13 cellular contexts compared by ENCODE assay signal in the genomic region with DNA sequence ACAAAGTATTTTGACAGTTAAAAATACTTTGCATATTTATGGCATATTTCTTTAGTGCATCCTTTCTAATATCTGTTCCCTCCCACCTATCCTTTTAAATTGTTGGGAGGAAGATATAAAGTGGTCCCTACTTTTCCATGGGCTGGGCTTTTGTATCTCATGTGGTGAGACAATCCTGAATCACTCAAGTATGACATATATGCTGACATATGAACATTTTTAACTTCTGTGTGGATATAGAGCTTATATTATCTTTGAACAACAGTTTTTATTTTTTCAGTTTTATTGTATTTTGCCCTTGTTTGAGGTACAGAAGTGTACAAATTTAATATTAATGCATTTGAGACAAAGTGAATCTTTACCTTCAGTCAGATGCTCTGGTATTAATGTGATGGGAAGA. TPM values are rescaled to one million over a fixed set of nuclear protein-coding genes. Genes with fewer than 3 reads are reported as not detected.
A peak's percentile ranks its signal among the peaks of the same experiment; 100 is the strongest.
DNase-seq lines count a peak whose midpoint lies in the region; ATAC-seq and TF ChIP-seq lines count a peak whose summit lies in the region.
"Had no signal": no experiment of that assay in that cellular context is flagged by ENCODE, and none has a peak within 500 bp of the region (broad histone marks: within the 10 kb centered on the region; RNA-seq: fewer than 3 reads in every experiment).

No MANE protein-coding gene starts in this region.

- H2BK120ac ChIP-seq in trophoblast cell (ENCODE audit: insufficient read depth, low read length, poor library complexity): no peak overlapping the region

- H3K4me1 ChIP-seq in smooth muscle cell (ENCODE audit: low read depth): peaks cover 27% of the 10 kb centered on the region
- no peaks in the 10 kb centered on the region for H3K4me1 ChIP-seq in trophoblast cell (ENCODE audit: control insufficient read depth in 1 of 2, insufficient read depth in 2 of 2, low read length in 2 of 2)
- no peaks in the 10 kb centered on the region for H3K4me1 ChIP-seq in right cardiac atrium (ENCODE audit: control insufficient read depth, insufficient read depth, low read length)

- H4K20me1 ChIP-seq in smooth muscle cell (ENCODE audit: low read depth): peaks cover 72% of the 10 kb centered on the region

- no peak overlapping the region for H2BK5ac ChIP-seq in trophoblast cell (ENCODE audit: low read depth, low read length, poor library complexity)

- H3K18ac ChIP-seq in trophoblast cell (ENCODE audit: low read length): no peak overlapping the region

- H3K14ac ChIP-seq in trophoblast cell (ENCODE audit: low read length): no peak overlapping the region

- H3K27ac ChIP-seq in smooth muscle cell (ENCODE audit: low read depth): no peak overlapping the region
- H3K27ac ChIP-seq in trophoblast cell (ENCODE audit: low read depth, low read length): no peak overlapping the region
- H3K27ac ChIP-seq in right cardiac atrium (ENCODE audit: low read length): no peak overlapping the region
- H3K27ac ChIP-seq: psoas muscle, suprapubic skin had no signal

- H3K4me2 ChIP-seq in smooth muscle cell (peak overlapping the region; percentile 91), trophoblast cell (ENCODE audit: low read length) (no peak overlapping the region)

- no peaks in the 10 kb centered on the region for H3K9me3 Mint-ChIP-seq in activated CD8-positive, alpha-beta T cell treated with anti-CD3 and anti-CD28 coated beads for 36 hours
- no peaks in the 10 kb centered on the region for H3K9me3 Mint-ChIP-seq in activated CD8-positive, alpha-beta T cell treated with anti-CD3 and anti-CD28 coated beads, Interleukin-2, amount 10 ng/mL, durations not matched to agents 7 days and 5 days (ENCODE audit: insufficient read depth)
- H3K9me3 Mint-ChIP-seq in T-cell: no peaks in the 10 kb centered on the region

- no peak for TF ChIP-seq CTCF in activated CD8-positive, alpha-beta T cell treated with anti-CD3 and anti-CD28 coated beads for 36 hours (IDR thresholded peaks at IDR 0.05)
- TF ChIP-seq CTCF in fibroblast of pulmonary artery (IDR thresholded peaks at IDR 0.05; ENCODE audit: low read length, missing control alignments) (no peak), smooth muscle cell (IDR thresholded peaks at IDR 0.05; ENCODE audit: borderline replicate concordance, insufficient read depth, poor library complexity, severe bottlenecking) (no peak)

- H3K9ac ChIP-seq in smooth muscle cell (ENCODE audit: low read depth) (no peak overlapping the region), trophoblast cell (ENCODE audit: low read length) (no peak overlapping the region)

- peaks cover 68% of the 10 kb centered on the region for H3K79me2 ChIP-seq in smooth muscle cell (ENCODE audit: low read depth)
- H3K79me2 ChIP-seq in trophoblast cell (ENCODE audit: control insufficient read depth, insufficient read depth, low read length, poor library complexity): peaks cover 24% of the 10 kb centered on the region

- H3K27ac Mint-ChIP-seq in activated CD8-positive, alpha-beta T cell treated with anti-CD3 and anti-CD28 coated beads for 36 hours: no peak overlapping the region
- H3K27ac Mint-ChIP-seq in activated CD8-positive, alpha-beta T cell treated with anti-CD3 and anti-CD28 coated beads, Interleukin-2, amount 10 ng/mL, durations not matched to agents 7 days and 5 days: no peak overlapping the region
- peak overlapping the region; percentile 49 to 70 for H3K27ac Mint-ChIP-seq in T-cell

- intact Hi-C loops in activated CD8-positive, alpha-beta T cell treated with anti-CD3 and anti-CD28 coated beads for 36 hours (cut with micrococcal nuclease): loop anchor here (5.0 to 10.0 kb wide), 2 partner anchors 100 to 177 kb away; partner anchors contain the start of genes PSPC1 and ZMYM5
- intact Hi-C loops in right cardiac atrium (cut with DNase I): no loop called here

- no peak overlapping the region for H2BK12ac ChIP-seq in trophoblast cell (ENCODE audit: low read length)

- H3K36me3 Mint-ChIP-seq in activated CD8-positive, alpha-beta T cell treated with anti-CD3 and anti-CD28 coated beads for 36 hours (ENCODE audit: low read depth): peaks cover 39% of the 10 kb centered on the region
- peaks cover 21% of the 10 kb centered on the region for H3K36me3 Mint-ChIP-seq in activated CD8-positive, alpha-beta T cell treated with anti-CD3 and anti-CD28 coated beads, Interleukin-2, amount 10 ng/mL, durations not matched to agents 7 days and 5 days (ENCODE audit: low read depth)
- peaks cover 12% of the 10 kb centered on the region for H3K36me3 Mint-ChIP-seq in T-cell

- peak overlapping the region; percentile 21 for H3K4me3 Mint-ChIP-seq in activated CD8-positive, alpha-beta T cell treated with anti-CD3 and anti-CD28 coated beads for 36 hours
- H3K4me3 Mint-ChIP-seq in activated CD8-positive, alpha-beta T cell treated with anti-CD3 and anti-CD28 coated beads, Interleukin-2, amount 10 ng/mL, durations not matched to agents 7 days and 5 days: no peak overlapping the region
- peak overlapping the region in 2 of 3 donors; percentile 34 to 63 for H3K4me3 Mint-ChIP-seq in T-cell

- H2AFZ ChIP-seq in smooth muscle cell (ENCODE audit: low read depth) (no peak overlapping the region), trophoblast cell (ENCODE audit: insufficient read depth, low read length, poor library complexity) (no peak overlapping the region)

- peaks cover 7% of the 10 kb centered on the region for H3F3A ChIP-seq in smooth muscle cell (ENCODE audit: low read depth)

- no peaks in the 10 kb centered on the region for H3K27me3 Mint-ChIP-seq in activated CD8-positive, alpha-beta T cell treated with anti-CD3 and anti-CD28 coated beads for 36 hours
- H3K27me3 Mint-ChIP-seq in activated CD8-positive, alpha-beta T cell treated with anti-CD3 and anti-CD28 coated beads, Interleukin-2, amount 10 ng/mL, durations not matched to agents 7 days and 5 days (ENCODE audit: low read depth): no peaks in the 10 kb centered on the region
- no peaks in the 10 kb centered on the region for H3K27me3 Mint-ChIP-seq in T-cell

- no peak overlapping the region for H4K8ac ChIP-seq in trophoblast cell (ENCODE audit: low read depth, low read length)

- H2AK5ac ChIP-seq in trophoblast cell (ENCODE audit: low read length): no peak overlapping the region

- peaks cover 22% of the 10 kb centered on the region for H3K79me1 ChIP-seq in trophoblast cell (ENCODE audit: low read length)

- peak overlapping the region; percentile 67 for H3K4me3 ChIP-seq in fibroblast of pulmonary artery (replicated peaks; ENCODE audit: low read depth, low read length)
- peak overlapping the region; percentile 91 for H3K4me3 ChIP-seq in smooth muscle cell
- no peak overlapping the region for H3K4me3 ChIP-seq in trophoblast cell (ENCODE audit: low read depth, low read length)
- H3K4me3 ChIP-seq in right cardiac atrium (ENCODE audit: low read length): no peak overlapping the region
- H3K4me3 ChIP-seq: suprapubic skin had no signal

- POLR2A ChIA-PET in activated CD8-positive, alpha-beta T cell treated with anti-CD3 and anti-CD28 coated beads for 36 hours (lab: Charles Lee): no interaction called here
- POLR2A ChIA-PET in activated CD8-positive, alpha-beta T cell treated with anti-CD3 and anti-CD28 coated beads, Interleukin-2, amount 10 ng/mL, durations not matched to agents 7 days and 5 days (lab: Charles Lee): no interaction called here
- POLR2A ChIA-PET in T-cell (lab: Charles Lee): no interaction called here

- no peak overlapping the region for H3K4ac ChIP-seq in trophoblast cell (ENCODE audit: low read depth, low read length)

- no peak overlapping the region for H3K23ac ChIP-seq in trophoblast cell (ENCODE audit: low read length)

- H3K36me3 ChIP-seq in smooth muscle cell (ENCODE audit: low read depth) (peaks cover 6% of the 10 kb centered on the region), trophoblast cell (ENCODE audit: control insufficient read depth in 1 of 2, insufficient read depth in 2 of 2, low read length in 2 of 2) (peaks cover 13 to 14% of the 10 kb centered on the region in 2 experiments)

- no peak overlapping the region for H4K91ac ChIP-seq in trophoblast cell (ENCODE audit: low read depth, low read length)

- no peak overlapping the region for H4K12ac ChIP-seq in trophoblast cell (ENCODE audit: low read depth, low read length)

- peaks cover 37% of the 10 kb centered on the region for H3K4me1 Mint-ChIP-seq in activated CD8-positive, alpha-beta T cell treated with anti-CD3 and anti-CD28 coated beads for 36 hours (ENCODE audit: low read depth)
- H3K4me1 Mint-ChIP-seq in activated CD8-positive, alpha-beta T cell treated with anti-CD3 and anti-CD28 coated beads, Interleukin-2, amount 10 ng/mL, durations not matched to agents 7 days and 5 days (ENCODE audit: low read depth): peaks cover 27% of the 10 kb centered on the region
- peaks cover 44 to 54% (median 51%) of the 10 kb centered on the region in 3 donors for H3K4me1 Mint-ChIP-seq in T-cell

- DNase-seq in activated CD8-positive, alpha-beta T cell treated with anti-CD3 and anti-CD28 coated beads for 36 hours: no peak
- DNase-seq in activated CD8-positive, alpha-beta T cell treated with anti-CD3 and anti-CD28 coated beads, Interleukin-2, amount 10 ng/mL, durations not matched to agents 7 days and 5 days: no peak
- no peak for DNase-seq in T-cell
- DNase-seq in fibroblast of pulmonary artery (ENCODE audit: low read depth): no peak
- DNase-seq in smooth muscle cell (lab: John Stamatoyannopoulos, UW; ENCODE audit: unreplicated experiment): no peak
- DNase-seq in trophoblast cell: no peak
- no peak for DNase-seq in pons (ENCODE audit: low spot score)
- DNase-seq in right cardiac atrium: no peak
- DNase-seq: NCI-H1105 treated with DMSO at 0.1 percent for 48 hours, NCI-H774, psoas muscle had no signal

- no peaks in the 10 kb centered on the region for H3K9me3 ChIP-seq in smooth muscle cell (replicated peaks; ENCODE audit: low read depth)
- H3K9me3 ChIP-seq in trophoblast cell (ENCODE audit: insufficient read depth, low read depth, low read length): no peaks in the 10 kb centered on the region
- H3K9me3 ChIP-seq in right cardiac atrium (ENCODE audit: control insufficient read depth, low read length): no peaks in the 10 kb centered on the region
- H3K9me3 ChIP-seq: psoas muscle, suprapubic skin had no signal

- CTCF ChIA-PET in activated CD8-positive, alpha-beta T cell treated with anti-CD3 and anti-CD28 coated beads for 36 hours (lab: Charles Lee): interaction anchor here (1.0 to 1.3 kb wide), 2 partner anchors 11 to 19 kb away, joined by 3 to 4 read pairs; no protein-coding TSS in a partner anchor
- CTCF ChIA-PET in activated CD8-positive, alpha-beta T cell treated with anti-CD3 and anti-CD28 coated beads, Interleukin-2, amount 10 ng/mL, durations not matched to agents 7 days and 5 days (lab: Charles Lee): interaction anchor here (0.6 to 1.0 kb wide), 2 partner anchors 12 to 109 kb away, joined by 3 read pairs; no protein-coding TSS in a partner anchor
- CTCF ChIA-PET in T-cell (lab: Charles Lee): interaction anchor here (0.6 to 0.8 kb wide), 2 partner anchors 20 to 25 kb away, joined by 3 read pairs; no protein-coding TSS in a partner anchor

- H3K27me3 ChIP-seq in smooth muscle cell (ENCODE audit: low read depth) (no peaks in the 10 kb centered on the region), trophoblast cell (ENCODE audit: insufficient read depth, low read length) (no peaks in the 10 kb centered on the region), right cardiac atrium (ENCODE audit: control insufficient read depth, insufficient read depth) (no peaks in the 10 kb centered on the region)
- H3K27me3 ChIP-seq: suprapubic skin had no signal

- ATAC-seq in activated CD8-positive, alpha-beta T cell treated with anti-CD3 and anti-CD28 coated beads for 36 hours: no peak
- ATAC-seq in activated CD8-positive, alpha-beta T cell treated with anti-CD3 and anti-CD28 coated beads, Interleukin-2, amount 10 ng/mL, durations not matched to agents 7 days and 5 days: no peak
- ATAC-seq in T-cell (replicated peaks in 1 of 4) (no peak), right cardiac atrium (no peak)
- ATAC-seq: left lobe of liver, psoas muscle had no signal

RNA-seq across cellular contexts. Expression of gene ZMYM2, which starts 3.4 kb away (rescaled TPM):
- total RNA-seq in activated CD8-positive, alpha-beta T cell treated with anti-CD3 and anti-CD28 coated beads for 36 hours: 10 to 100 TPM; 79.2 to 82.0 TPM
- 10 to 100 TPM; 45.6 to 51.8 TPM for total RNA-seq in activated CD8-positive, alpha-beta T cell treated with anti-CD3 and anti-CD28 coated beads, Interleukin-2, amount 10 ng/mL, durations not matched to agents 7 days and 5 days
- total RNA-seq in T-cell: 100 to 1,000 TPM in 2 of 5 donors, 10 to 100 TPM in 3; 63.6 to 123 (median 83.6) TPM
- total RNA-seq in smooth muscle cell: 107 and 156 TPM in 2 replicates
- 29.9 and 36.7 TPM in 2 replicates for polyA plus RNA-seq in smooth muscle cell
- 49.9 and 52.6 TPM in 2 replicates for polyA plus RNA-seq in trophoblast cell (2013)
- total RNA-seq in right cardiac atrium: 10 to 100 TPM; 52.6 to 71.4 (median 58.0) TPM
- polyA plus RNA-seq in right cardiac atrium: 17.2 TPM

Comparison
In these comparisons a context has a peak if more than half of its experiments do, and no peak if none do; other contexts are left out.
1. H3K27ac Mint-ChIP-seq: peak in T-cell (2 of 2); none in activated CD8-positive, alpha-beta T cell treated with anti-CD3 and anti-CD28 coated beads for 36 hours (single experiment) and activated CD8-positive, alpha-beta T cell treated with anti-CD3 and anti-CD28 coated beads, Interleukin-2, amount 10 ng/mL, durations not matched to agents 7 days and 5 days (single experiment).
2. H3K4me3 ChIP-seq: peak in fibroblast of pulmonary artery (single experiment) and smooth muscle cell (single experiment); none in trophoblast cell (single experiment) and right cardiac atrium (single experiment).